24 cellular contexts compared by ENCODE assay signal in genomic region chr14:70931008-70931407, GRCh38.
"Had no signal": no experiment of that assay in that cellular context is flagged by ENCODE, and none has a peak within 500 bp of the region (broad histone marks: within the 10 kb centered on the region; RNA-seq: fewer than 3 reads in every experiment).

No MANE protein-coding gene starts in this region.

- H3K27ac Mint-ChIP-seq: activated B cell treated with CpG ODN at 0.5 μM for 24 hours; activated CD4-positive, alpha-beta memory T cell treated with anti-CD3 and anti-CD28 coated beads, Interleukin-2, amount 10 ng/mL, durations not matched to agents 7 days and 5 days; activated CD8-positive, alpha-beta memory T cell treated with anti-CD3 and anti-CD28 coated beads, Interleukin-2, amount 10 ng/mL, durations not matched to agents 7 days and 5 days; activated naive CD4-positive, alpha-beta T cell treated with anti-CD3 and anti-CD28 coated beads, Interleukin-2, amount 50 U/mL, for 24 hours; brain; stimulated activated naive CD8-positive, alpha-beta T cell treated with anti-CD3 and anti-CD28 coated beads, Interleukin-15, amount 100 ng/mL, for 72 hours had no signal

- H3K27me3 Mint-ChIP-seq: activated B cell treated with CpG ODN at 0.5 μM for 24 hours; activated CD4-positive, alpha-beta memory T cell treated with anti-CD3 and anti-CD28 coated beads, Interleukin-2, amount 10 ng/mL, durations not matched to agents 7 days and 5 days; activated CD8-positive, alpha-beta memory T cell treated with anti-CD3 and anti-CD28 coated beads, Interleukin-2, amount 10 ng/mL, durations not matched to agents 7 days and 5 days; activated naive CD4-positive, alpha-beta T cell treated with anti-CD3 and anti-CD28 coated beads, Interleukin-2, amount 50 U/mL, for 24 hours; brain; stimulated activated naive CD8-positive, alpha-beta T cell treated with anti-CD3 and anti-CD28 coated beads, Interleukin-15, amount 100 ng/mL, for 72 hours had no signal

- H3K4me3 Mint-ChIP-seq: activated B cell treated with CpG ODN at 0.5 μM for 24 hours; activated CD4-positive, alpha-beta memory T cell treated with anti-CD3 and anti-CD28 coated beads, Interleukin-2, amount 10 ng/mL, durations not matched to agents 7 days and 5 days; activated CD8-positive, alpha-beta memory T cell treated with anti-CD3 and anti-CD28 coated beads, Interleukin-2, amount 10 ng/mL, durations not matched to agents 7 days and 5 days; activated naive CD4-positive, alpha-beta T cell treated with anti-CD3 and anti-CD28 coated beads, Interleukin-2, amount 50 U/mL, for 24 hours; brain; neural crest cell; stimulated activated naive CD8-positive, alpha-beta T cell treated with anti-CD3 and anti-CD28 coated beads, Interleukin-15, amount 100 ng/mL, for 72 hours had no signal

- H3K4me1 ChIP-seq: prostate gland had no signal

- DNase-seq: activated B cell treated with CpG ODN at 0.5 μM for 24 hours; activated CD4-positive, alpha-beta memory T cell treated with anti-CD3 and anti-CD28 coated beads, Interleukin-2, amount 10 ng/mL, durations not matched to agents 7 days and 5 days; activated CD4-positive, alpha-beta T cell treated with anti-CD3 and anti-CD28 coated beads for 48 hours; activated CD8-positive, alpha-beta memory T cell treated with anti-CD3 and anti-CD28 coated beads, Interleukin-2, amount 10 ng/mL, durations not matched to agents 7 days and 5 days; activated effector memory CD4-positive, alpha-beta T cell treated with anti-CD3 and anti-CD28 coated beads, Interleukin-2, amount 50 U/mL, for 16 hours; amygdala; central memory CD4-positive, alpha-beta T cell; colonic mucosa; heart left ventricle; kidney glomerular epithelial cell; left ventricle myocardium inferior; right cardiac atrium; stimulated activated CD4-positive, alpha-beta T cell treated with anti-CD3 and anti-CD28 coated beads, Interleukin-15, amount 100 ng/mL, for 24 hours; stimulated activated CD4-positive, alpha-beta T cell treated with anti-CD3 and anti-CD28 coated beads, Interleukin-2, amount 100 ng/mL, for 48 hours; stimulated activated naive CD8-positive, alpha-beta T cell treated with anti-CD3 and anti-CD28 coated beads, Interleukin-15, amount 100 ng/mL, for 72 hours; T-helper 9 cell; trophoblast cell had no signal

- H3K36me3 ChIP-seq: colonic mucosa, gastroesophageal sphincter, heart left ventricle, left ventricle myocardium inferior, prostate gland, vagina had no signal

- ATAC-seq: activated CD8-positive, alpha-beta memory T cell treated with anti-CD3 and anti-CD28 coated beads, Interleukin-2, amount 10 ng/mL, durations not matched to agents 7 days and 5 days; gastroesophageal sphincter; heart left ventricle; right cardiac atrium; stimulated activated naive CD8-positive, alpha-beta T cell treated with anti-CD3 and anti-CD28 coated beads, Interleukin-15, amount 100 ng/mL, for 72 hours had no signal

- H3K9me3 ChIP-seq: colonic mucosa, gastroesophageal sphincter, heart left ventricle, left ventricle myocardium inferior, prostate gland, vagina had no signal

- H3K9me3 Mint-ChIP-seq: activated B cell treated with CpG ODN at 0.5 μM for 24 hours; activated CD4-positive, alpha-beta memory T cell treated with anti-CD3 and anti-CD28 coated beads, Interleukin-2, amount 10 ng/mL, durations not matched to agents 7 days and 5 days; activated naive CD4-positive, alpha-beta T cell treated with anti-CD3 and anti-CD28 coated beads, Interleukin-2, amount 50 U/mL, for 24 hours; neural crest cell; stimulated activated naive CD8-positive, alpha-beta T cell treated with anti-CD3 and anti-CD28 coated beads, Interleukin-15, amount 100 ng/mL, for 72 hours had no signal

- H3K27ac ChIP-seq: colonic mucosa, gastroesophageal sphincter, heart left ventricle, left ventricle myocardium inferior, prostate gland, skin epidermis, vagina had no signal

- H3K4me3 ChIP-seq: colonic mucosa, gastroesophageal sphincter, heart left ventricle, left ventricle myocardium inferior, prostate gland, skin epidermis, vagina had no signal

- H3K27me3 ChIP-seq: colonic mucosa, gastroesophageal sphincter, heart left ventricle, vagina had no signal
